Comparison of ENCODE assay signal across 9 cellular contexts in genomic region chr5:54959673-54960418, GRCh38.
DNase-seq lines count a peak whose midpoint lies in the region; ATAC-seq lines count a peak whose summit lies in the region.
"Had no signal": no experiment of that assay in that cellular context is flagged by ENCODE, and none has a peak within 500 bp of the region (broad histone marks: within the 10 kb centered on the region; RNA-seq: fewer than 3 reads in every experiment).

No MANE protein-coding gene starts in this region.

- peaks cover 0 to 3% of the 10 kb centered on the region in 2 donors for H3K9me3 Mint-ChIP-seq in effector memory CD8-positive, alpha-beta T cell

- H3K27ac Mint-ChIP-seq in effector memory CD8-positive, alpha-beta T cell, result no peak overlapping the region

- peaks cover 7 to 22% of the 10 kb centered on the region in 2 donors for H3K4me1 Mint-ChIP-seq in effector memory CD8-positive, alpha-beta T cell (ENCODE audit: low read depth in 2 of 2)

- no peaks in the 10 kb centered on the region for H3K27me3 Mint-ChIP-seq in effector memory CD8-positive, alpha-beta T cell

- H3K36me3 Mint-ChIP-seq in effector memory CD8-positive, alpha-beta T cell (ENCODE audit: insufficient read depth), result no peaks in the 10 kb centered on the region

- DNase-seq in activated T-cell treated with anti-CD3 and anti-CD28 coated beads for 1 hour (ENCODE audit: low read depth) (peak; percentile 4), NCI-H2171 (lab: John Stamatoyannopoulos, UW) (peak; percentile 32), DMS153 (lab: John Stamatoyannopoulos, UW) (no peak), AG08395 (ENCODE audit: low spot score) (no peak)
- no peak for DNase-seq in activated T-cell treated with anti-CD3 and anti-CD28 coated beads, Interleukin-2, amount 50 U/mL, for 1 hour
- peak; percentile 2 to 9 (median 6) for DNase-seq in effector memory CD8-positive, alpha-beta T cell
- peak; percentile 16 to 35 for DNase-seq in stimulated activated CD8-positive, alpha-beta memory T cell treated with anti-CD3 and anti-CD28 coated beads, Interleukin-7, amount 100 ng/mL, for 48 hours (ENCODE audit: extremely low read depth in 1 of 2, low read depth in 1 of 2)
- DNase-seq in effector CD8-positive, alpha-beta T cell (lab: John Stamatoyannopoulos, UW), result no peak
- DNase-seq: GDM1 had no signal

- no peak overlapping the region for H3K4me3 Mint-ChIP-seq in effector memory CD8-positive, alpha-beta T cell

- ATAC-seq in effector memory CD8-positive, alpha-beta T cell (replicated peaks), result no peak

Comparison
In these comparisons a context has a peak if more than half of its experiments do, and no peak if none do; other contexts are left out.
1. DNase-seq: peak in activated T-cell treated with anti-CD3 and anti-CD28 coated beads for 1 hour (single experiment), NCI-H2171 (single experiment), effector memory CD8-positive, alpha-beta T cell (3 of 3) and stimulated activated CD8-positive, alpha-beta memory T cell treated with anti-CD3 and anti-CD28 coated beads, Interleukin-7, amount 100 ng/mL, for 48 hours (2 of 2); none in activated T-cell treated with anti-CD3 and anti-CD28 coated beads, Interleukin-2, amount 50 U/mL, for 1 hour (single experiment), DMS153 (single experiment), AG08395 (single experiment) and effector CD8-positive, alpha-beta T cell (single experiment).